ENCODE assay signal across 12 cellular contexts in genomic region chr1:235017719-235018118, GRCh38.
DNase-seq lines count a peak whose midpoint lies in the region; ATAC-seq, FAIRE-seq and TF ChIP-seq lines count a peak whose summit lies in the region.
"Had no signal": no experiment of that assay in that cellular context is flagged by ENCODE, and none has a peak within 500 bp of the region (broad histone marks: within the 10 kb centered on the region; RNA-seq: fewer than 3 reads in every experiment).

No MANE protein-coding gene starts in this region.

- H3K9ac ChIP-seq in astrocyte (ENCODE audit: low read length), result peak overlapping the region; percentile 64
- no peak overlapping the region for H3K9ac ChIP-seq in HepG2 (ENCODE audit: insufficient read depth, low read depth, low read length)

- H3K27me3 Mint-ChIP-seq in astrocyte (ENCODE audit: low read depth, unreplicated experiment), result no peaks in the 10 kb centered on the region

- peak; percentile 53 for FAIRE-seq in GM12892 (lab: Jason Lieb, UNC)
- no peak for FAIRE-seq in astrocyte (lab: Jason Lieb, UNC)
- FAIRE-seq in HepG2 (lab: Jason Lieb, UNC), result peak; percentile 54
- FAIRE-seq: islet of Langerhans had no signal

- peaks cover 45% of the 10 kb centered on the region for H3K4me1 Mint-ChIP-seq in astrocyte (ENCODE audit: low read depth, unreplicated experiment)

- H3K36me3 Mint-ChIP-seq in astrocyte (ENCODE audit: low read depth, unreplicated experiment), result peaks cover 4% of the 10 kb centered on the region

- H3K36me3 ChIP-seq in astrocyte (ENCODE audit: insufficient read depth, low read length), result no peaks in the 10 kb centered on the region
- no peaks in the 10 kb centered on the region for H3K36me3 ChIP-seq in HepG2 (replicated peaks in 1 of 2; ENCODE audit: control insufficient read depth in 1 of 2, insufficient read depth in 2 of 2, low read length in 2 of 2)
- no peaks in the 10 kb centered on the region for H3K36me3 ChIP-seq in spleen

- intact Hi-C loops in HepG2 (cut with micrococcal nuclease; ENCODE audit: unreplicated experiment) (no loop called here), spleen (cut with DNase I; ENCODE audit: low total_unique reads) (no loop called here)

- H2AFZ ChIP-seq in astrocyte (ENCODE audit: low read depth, low read length) (no peak overlapping the region), HepG2 (ENCODE audit: low read length) (no peak overlapping the region)

- H3K4me2 ChIP-seq in astrocyte (ENCODE audit: low read length), result peak overlapping the region; percentile 59
- no peak overlapping the region for H3K4me2 ChIP-seq in HepG2 (ENCODE audit: low read depth, low read length)

- H3K9me3 ChIP-seq in astrocyte (ENCODE audit: insufficient read depth, low read depth, low read length), result peaks cover 4% of the 10 kb centered on the region
- no peaks in the 10 kb centered on the region for H3K9me3 ChIP-seq in HepG2 (ENCODE audit: low read length)
- H3K9me3 ChIP-seq in spleen, result peaks cover 0 to 5% (median 0%) of the 10 kb centered on the region in 8 donors

- TF ChIP-seq RAD21 in HepG2 (CRISPR knock-in tag; IDR thresholded peaks at IDR 0.05), result no peak

- no peaks in the 10 kb centered on the region for H3K79me2 ChIP-seq in astrocyte (ENCODE audit: insufficient read depth, low read length)
- no peaks in the 10 kb centered on the region for H3K79me2 ChIP-seq in HepG2 (ENCODE audit: insufficient read depth, low read length)

- CTCF ChIA-PET in HepG2 (lab: Yijun Ruan, JAX; ENCODE audit: low intra/inter-chr PET ratio, low total read pairs), result no interaction called here

- no peak for TF ChIP-seq POLR2A in GM12892 (IDR thresholded peaks at IDR 0.05; ENCODE audit: low read depth, low read length)
- no peak for TF ChIP-seq POLR2A in HepG2 (IDR thresholded peaks at IDR 0.05; ENCODE audit: insufficient read depth in 1 of 2, low read depth in 2 of 2, low read length in 2 of 2)
- TF ChIP-seq POLR2A in spleen (IDR thresholded peaks at IDR 0.05), result no peak

- H3K4me1 ChIP-seq in astrocyte (ENCODE audit: insufficient read depth, low read length) (peaks cover 30% of the 10 kb centered on the region), HepG2 (ENCODE audit: insufficient read depth, low read length) (peaks cover 63% of the 10 kb centered on the region), spleen (peaks cover under 1 to 35% (median 10%) of the 10 kb centered on the region in 6 donors)

- DNase-seq in AG10803 (ENCODE audit: low read depth) (peak; percentile 35), GM12892 (ENCODE audit: insufficient read length) (no peak), astrocyte (ENCODE audit: low read depth) (peak; percentile 44), HepG2 (ENCODE audit: low spot score) (peak; percentile 41), spleen (no peak), NCI-H1092 treated with DMSO at 0.1 percent for 48 hours (lab: John Stamatoyannopoulos, UW) (no peak)
- DNase-seq: GF-D8, NCI-H1436 had no signal

- WGBS in HepG2 (ENCODE audit: low lambda C conversion rate), result 56% methylated on average over 2 of the region's 2 CpGs
- 78 to 89% (median 80%) methylated on average over 2 of the region's 2 CpGs for WGBS in spleen, 5 donors

- H3K27ac ChIP-seq in astrocyte (ENCODE audit: low read depth, low read length) (peak overlapping the region; percentile 93), HepG2 (ENCODE audit: extremely low read length, insufficient read depth, low read length) (no peak overlapping the region), spleen (no peak overlapping the region)

- no TSS peak for BruUV-seq in HepG2 (replicated peaks; lab: Mats Ljungman, UMichigan)

- H4K20me1 ChIP-seq in astrocyte (ENCODE audit: insufficient read depth, low read length) (no peaks in the 10 kb centered on the region), HepG2 (ENCODE audit: insufficient read depth, low read length) (no peaks in the 10 kb centered on the region)

- H3K9me3 Mint-ChIP-seq in astrocyte (ENCODE audit: unreplicated experiment), result peaks cover 6% of the 10 kb centered on the region

- H3K27me3 ChIP-seq in astrocyte (ENCODE audit: insufficient read depth, low read length) (no peaks in the 10 kb centered on the region), HepG2 (ENCODE audit: control insufficient read depth in 1 of 2, insufficient read depth in 2 of 2, low read length in 2 of 2) (no peaks in the 10 kb centered on the region), spleen (replicated peaks in 1 of 7) (no peaks in the 10 kb centered on the region)

- no peak; the same call in 2 of the 3 replicates for ATAC-seq in HepG2
- ATAC-seq in HG03159 (IDR thresholded peaks at IDR 0.05; ENCODE audit: unreplicated experiment), result no peak
- ATAC-seq in HG03025 (IDR thresholded peaks at IDR 0.05; ENCODE audit: low FRiP score, unreplicated experiment), result no peak

- in situ Hi-C loops in HepG2 (cut with HindIII; ENCODE audit: extremely low pct_ligation_motif_present, low pct_unique_long_range_greater_than_20kb), result no loop called here

- POLR2A ChIA-PET in HepG2 (lab: Yijun Ruan, JAX), result no interaction called here

- TF ChIP-seq EP300 in HepG2 (IDR thresholded peaks at IDR 0.05; ENCODE audit: low read depth in 2 of 2, low read length in 2 of 2) (no peak), HepG2 (CRISPR knock-in tag; IDR thresholded peaks at IDR 0.05; ENCODE audit: borderline replicate concordance) (no peak)

- H3K4me3 ChIP-seq in AG10803 (ENCODE audit: low read length) (no peak overlapping the region), astrocyte (ENCODE audit: insufficient read depth, low read depth, low read length) (no peak overlapping the region), HepG2 (replicated peaks in 1 of 3; ENCODE audit: insufficient read depth in 1 of 3, low read depth in 2 of 3, low read length in 3 of 3) (no peak overlapping the region), spleen (no peak overlapping the region)

- no peak for TF ChIP-seq CTCF in AG10803 (conservative IDR thresholded peaks at IDR 0.05; ENCODE audit: low read length)
- TF ChIP-seq CTCF in astrocyte (IDR thresholded peaks at IDR 0.05; ENCODE audit: insufficient read depth, low read depth, low read length), result no peak
- TF ChIP-seq CTCF in HepG2 (CRISPR knock-in tag; IDR thresholded peaks at IDR 0.05), result no peak
- TF ChIP-seq CTCF in spleen (IDR thresholded peaks at IDR 0.05 in 8 of 11, conservative IDR thresholded peaks at IDR 0.05 in 3 of 11), result no peak

- H3K27ac Mint-ChIP-seq in astrocyte (ENCODE audit: unreplicated experiment), result peak overlapping the region; percentile 99
- H3K27ac Mint-ChIP-seq: CD14-positive monocyte had no signal

- peak overlapping the region; percentile 65 for H3K4me3 Mint-ChIP-seq in astrocyte (ENCODE audit: unreplicated experiment)
- H3K4me3 Mint-ChIP-seq: CD14-positive monocyte had no signal

TF ChIP-seq in HepG2, 621 proteins besides CTCF, POLR2A, EP300 and RAD21 (continues in another document):
- TF ChIP-seq ZNF652 (CRISPR knock-in tag; IDR thresholded peaks at IDR 0.05; ENCODE audit: borderline replicate concordance, low read depth) (no peak), KDM2A (CRISPR knock-in tag; IDR thresholded peaks at IDR 0.05; ENCODE audit: borderline replicate concordance, low read depth) (no peak), TEAD3 (CRISPR knock-in tag; optimal IDR thresholded peaks at IDR 0.05; ENCODE audit: borderline replicate concordance) (peak; percentile 29), FOXA3 (CRISPR knock-in tag; IDR thresholded peaks at IDR 0.05) (peak; percentile 55), ZNF773 (CRISPR knock-in tag; IDR thresholded peaks at IDR 0.05; ENCODE audit: borderline replicate concordance) (no peak), PHF20 (CRISPR knock-in tag; IDR thresholded peaks at IDR 0.05) (no peak), ZFP91 (CRISPR knock-in tag; IDR thresholded peaks at IDR 0.05; ENCODE audit: borderline replicate concordance) (no peak), RFXANK (CRISPR knock-in tag; IDR thresholded peaks at IDR 0.05) (no peak), SIX1 (CRISPR knock-in tag; IDR thresholded peaks at IDR 0.05; ENCODE audit: borderline replicate concordance) (no peak), SAP130 (CRISPR knock-in tag; IDR thresholded peaks at IDR 0.05; ENCODE audit: low read depth) (peak; percentile 25; the same call in 1 of the 2 replicates)
- TF ChIP-seq, protein P1, sequence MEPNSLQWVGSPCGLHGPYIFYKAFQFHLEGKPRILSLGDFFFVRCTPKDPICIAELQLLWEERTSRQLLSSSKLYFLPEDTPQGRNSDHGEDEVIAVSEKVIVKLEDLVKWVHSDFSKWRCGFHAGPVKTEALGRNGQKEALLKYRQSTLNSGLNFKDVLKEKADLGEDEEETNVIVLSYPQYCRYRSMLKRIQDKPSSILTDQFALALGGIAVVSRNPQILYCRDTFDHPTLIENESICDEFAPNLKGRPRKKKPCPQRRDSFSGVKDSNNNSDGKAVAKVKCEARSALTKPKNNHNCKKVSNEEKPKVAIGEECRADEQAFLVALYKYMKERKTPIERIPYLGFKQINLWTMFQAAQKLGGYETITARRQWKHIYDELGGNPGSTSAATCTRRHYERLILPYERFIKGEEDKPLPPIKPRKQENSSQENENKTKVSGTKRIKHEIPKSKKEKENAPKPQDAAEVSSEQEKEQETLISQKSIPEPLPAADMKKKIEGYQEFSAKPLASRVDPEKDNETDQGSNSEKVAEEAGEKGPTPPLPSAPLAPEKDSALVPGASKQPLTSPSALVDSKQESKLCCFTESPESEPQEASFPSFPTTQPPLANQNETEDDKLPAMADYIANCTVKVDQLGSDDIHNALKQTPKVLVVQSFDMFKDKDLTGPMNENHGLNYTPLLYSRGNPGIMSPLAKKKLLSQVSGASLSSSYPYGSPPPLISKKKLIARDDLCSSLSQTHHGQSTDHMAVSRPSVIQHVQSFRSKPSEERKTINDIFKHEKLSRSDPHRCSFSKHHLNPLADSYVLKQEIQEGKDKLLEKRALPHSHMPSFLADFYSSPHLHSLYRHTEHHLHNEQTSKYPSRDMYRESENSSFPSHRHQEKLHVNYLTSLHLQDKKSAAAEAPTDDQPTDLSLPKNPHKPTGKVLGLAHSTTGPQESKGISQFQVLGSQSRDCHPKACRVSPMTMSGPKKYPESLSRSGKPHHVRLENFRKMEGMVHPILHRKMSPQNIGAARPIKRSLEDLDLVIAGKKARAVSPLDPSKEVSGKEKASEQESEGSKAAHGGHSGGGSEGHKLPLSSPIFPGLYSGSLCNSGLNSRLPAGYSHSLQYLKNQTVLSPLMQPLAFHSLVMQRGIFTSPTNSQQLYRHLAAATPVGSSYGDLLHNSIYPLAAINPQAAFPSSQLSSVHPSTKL (CRISPR knock-in tag; IDR thresholded peaks at IDR 0.05), result peak; percentile 20; the same call in 1 of the 2 replicates

Comparison
In these comparisons a context has a peak if more than half of its experiments do, and no peak if none do; other contexts are left out.
1. DNase-seq: peak in AG10803 (single experiment), astrocyte (single experiment) and HepG2 (single experiment); none in GM12892 (single experiment), spleen (single experiment) and NCI-H1092 treated with DMSO at 0.1 percent for 48 hours (single experiment).